ENCODE assay signal across 27 cellular contexts in genomic region chr5:151487544-151487943, GRCh38.
"Had no signal": no experiment of that assay in that cellular context is flagged by ENCODE, and none has a peak within 500 bp of the region (broad histone marks: within the 10 kb centered on the region; RNA-seq: fewer than 3 reads in every experiment).

No MANE protein-coding gene starts in this region.

- H3K4me3 Mint-ChIP-seq: mesothelial cell of epicardium, naive B cell had no signal

- H3K4me1 ChIP-seq: esophagus squamous epithelium, lower lobe of right lung had no signal

- H3K4me3 ChIP-seq: coronary artery, dorsolateral prefrontal cortex, esophagus squamous epithelium, gastrocnemius medialis, hepatocyte, left lung, lower lobe of right lung, mucosa of descending colon had no signal

- H3K27ac ChIP-seq: coronary artery, epithelial cell of prostate, esophagus squamous epithelium, gastrocnemius medialis, hepatocyte, left lung, lower lobe of right lung had no signal

- H3K9me3 ChIP-seq: esophagus squamous epithelium, gastrocnemius medialis, left lung, lower lobe of right lung, mucosa of descending colon had no signal

- ATAC-seq: esophagus mucosa, gastrocnemius medialis, left cardiac atrium, left lung, left ventricle myocardium superior, lower lobe of right lung, mucosa of descending colon had no signal

- DNase-seq: dermis blood vessel endothelial cell; dorsolateral prefrontal cortex; effector CD4-positive, alpha-beta T cell; effector memory CD4-positive, alpha-beta T cell; erythroblast; esophagus squamous epithelium; foreskin fibroblast; foreskin melanocyte; gastrocnemius medialis; glutamatergic neuron; hypothalamus; left cardiac atrium; left lung; left ventricle myocardium superior; lower lobe of right lung; mesenchymal stem cell; mucosa of descending colon; naive B cell had no signal

- H3K4me1 Mint-ChIP-seq: mesothelial cell of epicardium, naive B cell had no signal

- FAIRE-seq: colon, endometrium, islet of Langerhans, keratinocyte had no signal

- H3K9me3 Mint-ChIP-seq: mesothelial cell of epicardium, naive B cell had no signal

- H3K27me3 Mint-ChIP-seq: naive B cell had no signal

- H3K27me3 ChIP-seq: dorsolateral prefrontal cortex, esophagus squamous epithelium, gastrocnemius medialis, hepatocyte, left lung had no signal

- H3K27ac Mint-ChIP-seq: mesothelial cell of epicardium had no signal
